Comparison of ENCODE assay signal across 12 cellular contexts in the genomic region with DNA sequence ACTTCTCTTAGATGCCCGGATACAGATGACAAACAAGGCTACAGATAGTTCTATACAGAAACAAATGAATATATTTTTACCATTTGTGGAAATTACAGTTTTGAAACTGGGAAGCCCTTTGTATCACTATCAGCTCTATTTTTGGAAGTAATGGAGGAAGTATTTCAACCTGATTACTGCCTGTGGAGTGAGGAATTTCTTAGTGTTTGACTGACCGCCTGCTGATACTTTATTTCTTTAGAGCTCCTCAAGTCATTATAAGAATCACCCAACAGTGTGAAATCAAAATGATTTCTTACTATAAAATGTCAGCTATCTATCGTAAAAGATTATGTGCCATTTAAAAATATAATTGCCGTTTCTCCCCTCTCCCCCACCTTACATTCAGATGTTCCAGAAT.
DNase-seq lines count a peak whose midpoint lies in the region; ATAC-seq and TF ChIP-seq lines count a peak whose summit lies in the region.
"Had no signal": no experiment of that assay in that cellular context is flagged by ENCODE, and none has a peak within 500 bp of the region (broad histone marks: within the 10 kb centered on the region; RNA-seq: fewer than 3 reads in every experiment).

No MANE protein-coding gene starts in this region.

- H3K4me1 ChIP-seq in HUES64 (ENCODE audit: insufficient read depth, low read length): peaks cover 18% of the 10 kb centered on the region
- H3K4me1 ChIP-seq in Panc1 (ENCODE audit: control insufficient read depth, insufficient read depth, low read length): peaks cover 57% of the 10 kb centered on the region
- no peaks in the 10 kb centered on the region for H3K4me1 ChIP-seq in hepatocyte (ENCODE audit: insufficient read depth)
- peaks cover 20% of the 10 kb centered on the region for H3K4me1 ChIP-seq in smooth muscle cell (ENCODE audit: low read depth)
- H3K4me1 ChIP-seq: Peyer's patch had no signal

- POLR2A ChIA-PET in Panc1 (lab: Charles Lee): interaction anchor here (0.5 kb wide), 1 partner anchor 40 kb away, joined by 4 read pairs; no protein-coding TSS in a partner anchor

- H4K20me1 ChIP-seq in hepatocyte (ENCODE audit: insufficient read depth, poor library complexity, severe bottlenecking): no peaks in the 10 kb centered on the region
- no peaks in the 10 kb centered on the region for H4K20me1 ChIP-seq in smooth muscle cell (ENCODE audit: low read depth)
- H4K20me1 ChIP-seq: BLaER1 had no signal

- H3K4me2 ChIP-seq in hepatocyte (peak overlapping the region; percentile 66), smooth muscle cell (peak overlapping the region; percentile 68)
- H3K4me2 ChIP-seq: BLaER1 had no signal

- H3K9me3 ChIP-seq in HUES64 (ENCODE audit: insufficient read depth, low read depth, low read length) (no peaks in the 10 kb centered on the region), Panc1 (ENCODE audit: control insufficient read depth, insufficient read depth, low read depth, low read length) (no peaks in the 10 kb centered on the region), hepatocyte (ENCODE audit: low read depth) (no peaks in the 10 kb centered on the region), smooth muscle cell (replicated peaks; ENCODE audit: low read depth) (no peaks in the 10 kb centered on the region)
- H3K9me3 ChIP-seq: BLaER1, Peyer's patch had no signal

- WGBS in HUES64: 95% methylated on average over 2 of the region's 4 CpGs
- 68% methylated on average over 4 of the region's 4 CpGs for WGBS in hepatocyte (ENCODE audit: low lambda C conversion rate, missing lambda C conversion rate)
- WGBS in smooth muscle cell (ENCODE audit: low lambda C conversion rate): 86% methylated on average over 4 of the region's 4 CpGs

- H3K27me3 ChIP-seq in HUES64 (ENCODE audit: insufficient read depth, low read length) (no peaks in the 10 kb centered on the region), Panc1 (ENCODE audit: control insufficient read depth, insufficient read depth, low read length) (no peaks in the 10 kb centered on the region), hepatocyte (no peaks in the 10 kb centered on the region), smooth muscle cell (ENCODE audit: low read depth) (no peaks in the 10 kb centered on the region)
- H3K27me3 ChIP-seq: BLaER1, Peyer's patch had no signal

- in situ Hi-C loops in Panc1 (cut with HindIII; ENCODE audit: low pct_unique_long_range_greater_than_20kb, low sequenced_read_pairs): no loop called here

- H3K27ac ChIP-seq in HUES64 (ENCODE audit: low read depth, low read length) (peak overlapping the region; percentile 22; the same call in 1 of the 2 replicates), Panc1 (ENCODE audit: low read length) (peak overlapping the region; percentile 98), hepatocyte (no peak overlapping the region), smooth muscle cell (ENCODE audit: low read depth) (no peak overlapping the region)
- H3K27ac ChIP-seq: BLaER1, Peyer's patch had no signal

- H3K36me3 ChIP-seq in HUES64 (ENCODE audit: insufficient read depth, low read length) (no peaks in the 10 kb centered on the region), Panc1 (ENCODE audit: control insufficient read depth, insufficient read depth, low read length) (no peaks in the 10 kb centered on the region), hepatocyte (replicated peaks; ENCODE audit: insufficient read depth, low read depth) (no peaks in the 10 kb centered on the region), smooth muscle cell (ENCODE audit: low read depth) (no peaks in the 10 kb centered on the region)
- H3K36me3 ChIP-seq: BLaER1, Peyer's patch had no signal

- peak; percentile 52 for ATAC-seq in Panc1

- no peak for TF ChIP-seq CTCF in Panc1 (IDR thresholded peaks at IDR 0.05)
- TF ChIP-seq CTCF in hepatocyte (IDR thresholded peaks at IDR 0.05; ENCODE audit: poor library complexity): no peak
- no peak for TF ChIP-seq CTCF in smooth muscle cell (IDR thresholded peaks at IDR 0.05; ENCODE audit: borderline replicate concordance, insufficient read depth, poor library complexity, severe bottlenecking)

- DNase-seq in Panc1 (ENCODE audit: low read depth, low spot score) (no peak), hepatocyte (ENCODE audit: low spot score) (no peak), smooth muscle cell (lab: John Stamatoyannopoulos, UW; ENCODE audit: unreplicated experiment) (no peak), DMS153 treated with DMSO at 0.1 percent for 48 hours (lab: John Stamatoyannopoulos, UW; ENCODE audit: unreplicated experiment) (no peak), cerebellum (ENCODE audit: low spot score) (no peak), inferior parietal cortex (ENCODE audit: extremely low spot score) (no peak)
- DNase-seq: HCEC 1CT, NCI-H1436 treated with DMSO at 0.1 percent for 48 hours, Peyer's patch, Right ventricle myocardium superior had no signal

- no TSS peak for BruUV-seq in Panc1 (replicated peaks; lab: Mats Ljungman, UMichigan)

- H3F3A ChIP-seq in smooth muscle cell (ENCODE audit: low read depth): no peaks in the 10 kb centered on the region

- H3K79me2 ChIP-seq in hepatocyte (no peaks in the 10 kb centered on the region), smooth muscle cell (ENCODE audit: low read depth) (no peaks in the 10 kb centered on the region)

- H3K9ac ChIP-seq in HUES64 (ENCODE audit: low read depth, low read length): 0 out of 2 replicates have a peak overlapping the region, but pooled peaks have one; percentile 20
- H3K9ac ChIP-seq in smooth muscle cell (ENCODE audit: low read depth): no peak overlapping the region
- H3K9ac ChIP-seq: BLaER1 had no signal

- no peaks in the 10 kb centered on the region for H3K9me2 ChIP-seq in hepatocyte (replicated peaks; ENCODE audit: insufficient read depth)

- H2AFZ ChIP-seq in hepatocyte (no peak overlapping the region), smooth muscle cell (ENCODE audit: low read depth) (no peak overlapping the region)

- CTCF ChIA-PET in Panc1 (lab: Charles Lee): interaction anchor here (0.5 to 1.2 kb wide), 6 partner anchors 19 to 1159 kb away, joined by 3 to 13 read pairs (median 6); no protein-coding TSS in a partner anchor

- no peak overlapping the region for H3K4me3 ChIP-seq in HUES64 (ENCODE audit: low read length)
- peak overlapping the region; percentile 34 to 60 for H3K4me3 ChIP-seq in Panc1 (ENCODE audit: low read depth in 2 of 2, low read length in 2 of 2)
- H3K4me3 ChIP-seq in hepatocyte: no peak overlapping the region
- peak overlapping the region; percentile 27 for H3K4me3 ChIP-seq in smooth muscle cell
- H3K4me3 ChIP-seq: BLaER1, Peyer's patch had no signal

- intact Hi-C loops in Panc1 (cut with micrococcal nuclease; ENCODE audit: unreplicated experiment): loop anchor here (5.0 kb wide), 1 partner anchor 110 kb away; no protein-coding TSS in a partner anchor

Comparison
In these comparisons a context has a peak if more than half of its experiments do, and no peak if none do; other contexts are left out.
1. H3K27ac ChIP-seq: peak in HUES64 (single experiment) and Panc1 (single experiment); none in hepatocyte (single experiment) and smooth muscle cell (single experiment).
2. H3K4me3 ChIP-seq: peak in Panc1 (2 of 2) and smooth muscle cell (single experiment); none in HUES64 (single experiment) and hepatocyte (single experiment).